Comparison of ENCODE assay signal across 38 cellular contexts in the genomic region with DNA sequence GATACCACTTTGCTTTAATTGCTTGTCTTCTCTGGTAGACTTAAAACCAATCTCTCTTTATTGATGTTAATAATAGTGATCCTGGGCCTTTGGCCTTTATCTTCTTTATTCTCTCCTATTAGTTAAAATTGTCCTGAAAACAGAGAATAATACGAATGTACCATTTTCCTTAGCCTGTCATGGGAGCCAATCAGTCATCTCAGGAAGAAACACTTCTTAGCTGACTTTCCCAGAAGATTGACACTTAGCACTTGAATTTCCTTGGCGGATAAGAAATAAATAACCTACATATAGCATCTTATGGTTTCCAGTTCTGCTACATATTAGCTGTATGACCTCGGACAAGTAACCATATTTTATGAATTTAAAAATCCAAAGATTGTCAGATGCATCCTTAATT.
"Had no signal": no experiment of that assay in that cellular context is flagged by ENCODE, and none has a peak within 500 bp of the region (broad histone marks: within the 10 kb centered on the region; RNA-seq: fewer than 3 reads in every experiment).

No MANE protein-coding gene starts in this region.

- H3K4me3 ChIP-seq: adrenal gland, ascending aorta, body of pancreas, breast epithelium, cardiac muscle cell had no signal

- H3K27me3 ChIP-seq: adrenal gland, ascending aorta, body of pancreas, brain microvascular endothelial cell, breast epithelium, cardiac muscle cell had no signal

- H3K27ac Mint-ChIP-seq: activated naive CD4-positive, alpha-beta T cell treated with anti-CD3 and anti-CD28 coated beads for 36 hours; activated naive CD4-positive, alpha-beta T cell treated with anti-CD3 and anti-CD28 coated beads, Interleukin-2, amount 10 ng/mL, durations not matched to agents 7 days and 5 days; activated naive CD4-positive, alpha-beta T cell treated with anti-CD3 and anti-CD28 coated beads, Interleukin-2, amount 50 U/mL, for 24 hours; activated naive CD4-positive, alpha-beta T cell treated with anti-CD3 and anti-CD28 coated beads, Interleukin-2, amount 50 U/mL, for 72 hours; activated naive CD8-positive, alpha-beta T cell; activated naive CD8-positive, alpha-beta T cell treated with anti-CD3 and anti-CD28 coated beads for 36 hours; activated naive CD8-positive, alpha-beta T cell treated with anti-CD3 and anti-CD28 coated beads, Interleukin-2, amount 10 ng/mL, durations not matched to agents 7 days and 5 days; activated naive CD8-positive, alpha-beta T cell treated with anti-CD3 and anti-CD28 coated beads, Interleukin-2, amount 50 U/mL, for 24 hours; activated T-cell treated with anti-CD3 and anti-CD28 coated beads, Interleukin-2, amount 50 U/mL, for 24 hours; activated T-cell treated with anti-CD3 and anti-CD28 coated beads, Interleukin-2, amount 50 U/mL, for 72 hours; activated T-helper 1 cell treated with anti-CD3 and anti-CD28 coated beads, Interleukin-12 subunit alpha, Interleukin-12 subunit beta, Interleukin-2, Interleukin-4 antibody, amounts not matched to agents 30 ng/mL and 10 ng/mL and 1 ng/mL, durations not matched to agents 14 hours and 24 hours and 36 hours; activated T-helper 17 cell treated with anti-CD3 and anti-CD28 coated beads, Interleukin-2, amount 50 U/mL, for 72 hours; activated T-helper 2 cell treated with anti-CD3 and anti-CD28 coated beads, Interferon-gamma antibody, Interleukin-2, Interleukin-4, amounts not matched to agents 10 μg/mL and 5 μg/mL and 100 μg/mL, durations not matched to agents 14 hours and 24 hours and 36 hours; brain had no signal

- H3K36me3 ChIP-seq: adrenal gland, ascending aorta, brain microvascular endothelial cell, breast epithelium, cardiac muscle cell had no signal

- H3K36me3 Mint-ChIP-seq: activated naive CD4-positive, alpha-beta T cell treated with anti-CD3 and anti-CD28 coated beads, Interleukin-2, amount 10 ng/mL, durations not matched to agents 7 days and 5 days; activated naive CD4-positive, alpha-beta T cell treated with anti-CD3 and anti-CD28 coated beads, Interleukin-2, amount 50 U/mL, for 24 hours; activated naive CD4-positive, alpha-beta T cell treated with anti-CD3 and anti-CD28 coated beads, Interleukin-2, amount 50 U/mL, for 72 hours; activated naive CD8-positive, alpha-beta T cell; activated naive CD8-positive, alpha-beta T cell treated with anti-CD3 and anti-CD28 coated beads for 36 hours; activated naive CD8-positive, alpha-beta T cell treated with anti-CD3 and anti-CD28 coated beads, Interleukin-2, amount 10 ng/mL, durations not matched to agents 7 days and 5 days had no signal

- H3K9me3 ChIP-seq: adrenal gland, ascending aorta, body of pancreas had no signal

- ATAC-seq: activated naive CD4-positive, alpha-beta T cell treated with anti-CD3 and anti-CD28 coated beads, Interleukin-2, amount 50 U/mL, for 72 hours; activated naive CD8-positive, alpha-beta T cell treated with anti-CD3 and anti-CD28 coated beads, Interleukin-2, amount 50 U/mL, for 24 hours; activated T-cell treated with anti-CD3 and anti-CD28 coated beads, Interleukin-2, amount 50 U/mL, for 4 hours; activated T-cell treated with anti-CD3 and anti-CD28 coated beads, Interleukin-2, amount 50 U/mL, for 72 hours; activated T-helper 17 cell treated with anti-CD3 and anti-CD28 coated beads, Interleukin-2, amount 50 U/mL, for 72 hours; body of pancreas had no signal

- DNase-seq: activated effector memory CD4-positive, alpha-beta T cell treated with anti-CD3 and anti-CD28 coated beads, Interleukin-2, amount 50 U/mL, for 16 hours; activated effector memory CD4-positive, alpha-beta T cell treated with Interleukin-2 at 50 U/mL for 16 hours; activated gamma-delta T cell; activated gamma-delta T cell treated with Interleukin-2 at 50 U/mL for 16 hours; activated naive CD4-positive, alpha-beta T cell; activated naive CD4-positive, alpha-beta T cell treated with anti-CD3 and anti-CD28 coated beads for 36 hours; activated naive CD4-positive, alpha-beta T cell treated with anti-CD3 and anti-CD28 coated beads, Interleukin-2, amount 10 ng/mL, durations not matched to agents 7 days and 5 days; activated naive CD4-positive, alpha-beta T cell treated with anti-CD3 and anti-CD28 coated beads, Interleukin-2, amount 50 U/mL, for 16 hours; activated naive CD4-positive, alpha-beta T cell treated with Interleukin-2 at 50 U/mL for 16 hours; activated naive CD8-positive, alpha-beta T cell treated with anti-CD3 and anti-CD28 coated beads for 36 hours; activated naive CD8-positive, alpha-beta T cell treated with anti-CD3 and anti-CD28 coated beads, Interleukin-2, amount 10 ng/mL, durations not matched to agents 7 days and 5 days; activated naive CD8-positive, alpha-beta T cell treated with anti-CD3 and anti-CD28 coated beads, Interleukin-2, amount 50 U/mL, for 24 hours; activated T-cell treated with anti-CD3 and anti-CD28 coated beads, Interleukin-2, amount 50 U/mL, for 1 hour; activated T-cell treated with anti-CD3 and anti-CD28 coated beads, Interleukin-2, amount 50 U/mL, for 24 hours; activated T-cell treated with anti-CD3 and anti-CD28 coated beads, Interleukin-2, amount 50 U/mL, for 4 hours; activated T-cell treated with anti-CD3 and anti-CD28 coated beads, Interleukin-2, amount 50 U/mL, for 48 hours; activated T-cell treated with anti-CD3 and anti-CD28 coated beads, Interleukin-2, amount 50 U/mL, for 72 hours; adrenal gland; amniotic stem cell; amygdala; anterior cingulate cortex; aorta; body of pancreas; brain microvascular endothelial cell; caudate nucleus; central memory CD4-positive, alpha-beta T cell; cerebellar nuclear complex had no signal

- H3K9me3 Mint-ChIP-seq: activated naive CD4-positive, alpha-beta T cell treated with anti-CD3 and anti-CD28 coated beads for 36 hours; activated naive CD4-positive, alpha-beta T cell treated with anti-CD3 and anti-CD28 coated beads, Interleukin-2, amount 10 ng/mL, durations not matched to agents 7 days and 5 days; activated naive CD4-positive, alpha-beta T cell treated with anti-CD3 and anti-CD28 coated beads, Interleukin-2, amount 50 U/mL, for 24 hours; activated naive CD8-positive, alpha-beta T cell treated with anti-CD3 and anti-CD28 coated beads for 36 hours; activated naive CD8-positive, alpha-beta T cell treated with anti-CD3 and anti-CD28 coated beads, Interleukin-2, amount 10 ng/mL, durations not matched to agents 7 days and 5 days; activated T-helper 1 cell treated with anti-CD3 and anti-CD28 coated beads, Interleukin-12 subunit alpha, Interleukin-12 subunit beta, Interleukin-2, Interleukin-4 antibody, amounts not matched to agents 30 ng/mL and 10 ng/mL and 1 ng/mL, durations not matched to agents 14 hours and 24 hours and 36 hours; activated T-helper 17 cell treated with anti-CD3 and anti-CD28 coated beads, Interleukin-2, amount 50 U/mL, for 72 hours; activated T-helper 2 cell treated with anti-CD3 and anti-CD28 coated beads, Interferon-gamma antibody, Interleukin-2, Interleukin-4, amounts not matched to agents 10 μg/mL and 5 μg/mL and 100 μg/mL, durations not matched to agents 14 hours and 24 hours and 36 hours; central memory CD8-positive, alpha-beta T cell had no signal

- H3K27ac ChIP-seq: adrenal gland, ascending aorta, body of pancreas, brain microvascular endothelial cell, breast epithelium, cardiac muscle cell had no signal

- H3K4me1 Mint-ChIP-seq: activated naive CD4-positive, alpha-beta T cell treated with anti-CD3 and anti-CD28 coated beads, Interleukin-2, amount 10 ng/mL, durations not matched to agents 7 days and 5 days; activated naive CD4-positive, alpha-beta T cell treated with anti-CD3 and anti-CD28 coated beads, Interleukin-2, amount 50 U/mL, for 24 hours; activated naive CD8-positive, alpha-beta T cell treated with anti-CD3 and anti-CD28 coated beads for 36 hours; activated naive CD8-positive, alpha-beta T cell treated with anti-CD3 and anti-CD28 coated beads, Interleukin-2, amount 10 ng/mL, durations not matched to agents 7 days and 5 days; activated naive CD8-positive, alpha-beta T cell treated with anti-CD3 and anti-CD28 coated beads, Interleukin-2, amount 50 U/mL, for 24 hours; activated T-helper 17 cell treated with anti-CD3 and anti-CD28 coated beads, Interleukin-2, amount 50 U/mL, for 72 hours; brain; central memory CD8-positive, alpha-beta T cell had no signal

- H3K4me3 Mint-ChIP-seq: activated naive CD4-positive, alpha-beta T cell treated with anti-CD3 and anti-CD28 coated beads for 36 hours; activated naive CD4-positive, alpha-beta T cell treated with anti-CD3 and anti-CD28 coated beads, Interleukin-2, amount 10 ng/mL, durations not matched to agents 7 days and 5 days; activated naive CD4-positive, alpha-beta T cell treated with anti-CD3 and anti-CD28 coated beads, Interleukin-2, amount 50 U/mL, for 24 hours; activated naive CD8-positive, alpha-beta T cell; activated naive CD8-positive, alpha-beta T cell treated with anti-CD3 and anti-CD28 coated beads for 36 hours; activated naive CD8-positive, alpha-beta T cell treated with anti-CD3 and anti-CD28 coated beads, Interleukin-2, amount 10 ng/mL, durations not matched to agents 7 days and 5 days; activated naive CD8-positive, alpha-beta T cell treated with anti-CD3 and anti-CD28 coated beads, Interleukin-2, amount 50 U/mL, for 24 hours; activated T-cell treated with anti-CD3 and anti-CD28 coated beads, Interleukin-2, amount 50 U/mL, for 24 hours; activated T-cell treated with anti-CD3 and anti-CD28 coated beads, Interleukin-2, amount 50 U/mL, for 4 hours; activated T-cell treated with anti-CD3 and anti-CD28 coated beads, Interleukin-2, amount 50 U/mL, for 72 hours; activated T-helper 1 cell treated with anti-CD3 and anti-CD28 coated beads, Interleukin-12 subunit alpha, Interleukin-12 subunit beta, Interleukin-2, Interleukin-4 antibody, amounts not matched to agents 30 ng/mL and 10 ng/mL and 1 ng/mL, durations not matched to agents 14 hours and 24 hours and 36 hours; activated T-helper 17 cell treated with anti-CD3 and anti-CD28 coated beads, Interleukin-2, amount 50 U/mL, for 72 hours; brain; central memory CD8-positive, alpha-beta T cell had no signal
